ENCODE assay signal across 18 cellular contexts in the genomic region with DNA sequence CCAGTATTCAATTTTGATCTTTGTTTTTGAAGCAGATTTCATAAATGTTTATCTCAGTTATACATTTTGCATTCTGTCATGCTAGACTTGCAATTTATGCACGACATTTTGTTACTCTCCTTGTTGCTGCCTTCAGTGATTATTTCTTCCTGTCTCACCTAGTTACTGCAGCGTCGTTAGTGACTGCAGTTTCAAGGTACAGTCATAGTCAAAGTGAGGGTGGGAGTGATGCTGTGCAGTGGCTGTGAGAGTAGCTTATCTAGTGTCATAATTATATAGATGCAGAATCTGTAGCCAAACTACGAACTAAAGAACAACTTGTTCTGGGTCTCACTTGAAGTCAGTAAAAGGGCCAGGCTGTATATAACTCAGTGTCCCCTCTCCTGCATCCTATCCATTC.
"Had no signal": no experiment of that assay in that cellular context is flagged by ENCODE, and none has a peak within 500 bp of the region (broad histone marks: within the 10 kb centered on the region; RNA-seq: fewer than 3 reads in every experiment).

No MANE protein-coding gene starts in this region.

- H3K27ac ChIP-seq: heart left ventricle, pancreas, testis, tibial nerve had no signal

- ATAC-seq: esophagus mucosa; heart left ventricle; pancreas; right cardiac atrium; stimulated activated naive B cell treated with anti-CD40 and anti-IgM and Interleukin-4, amounts not matched to agents 10 μg/mL and 1 μg/mL and 100 μg/mL, for 72 hours; stimulated activated naive CD8-positive, alpha-beta T cell treated with anti-CD3 and anti-CD28 coated beads, Interleukin-15, amount 100 ng/mL, for 72 hours had no signal

- H3K27me3 ChIP-seq: heart left ventricle, pancreas, testis, tibial nerve had no signal

- H3K36me3 Mint-ChIP-seq: naive B cell had no signal

- H3K9me3 Mint-ChIP-seq: stimulated activated naive B cell treated with anti-CD40 and anti-IgM and Interleukin-4, amounts not matched to agents 10 μg/mL and 1 μg/mL and 100 μg/mL, for 72 hours; stimulated activated naive CD8-positive, alpha-beta T cell treated with anti-CD3 and anti-CD28 coated beads, Interleukin-15, amount 100 ng/mL, for 72 hours had no signal

- H3K9me3 ChIP-seq: pancreas, testis, tibial nerve had no signal

- H3K4me1 Mint-ChIP-seq: stimulated activated naive CD8-positive, alpha-beta T cell treated with anti-CD3 and anti-CD28 coated beads, Interleukin-15, amount 100 ng/mL, for 72 hours had no signal

- H3K4me3 Mint-ChIP-seq: naive B cell; nephron; stimulated activated naive B cell treated with anti-CD40 and anti-IgM and Interleukin-4, amounts not matched to agents 10 μg/mL and 1 μg/mL and 100 μg/mL, for 72 hours; stimulated activated naive CD8-positive, alpha-beta T cell treated with anti-CD3 and anti-CD28 coated beads, Interleukin-15, amount 100 ng/mL, for 72 hours had no signal

- H3K27me3 Mint-ChIP-seq: naive B cell; progenitor cell of endocrine pancreas; stimulated activated naive B cell treated with anti-CD40 and anti-IgM and Interleukin-4, amounts not matched to agents 10 μg/mL and 1 μg/mL and 100 μg/mL, for 72 hours; stimulated activated naive CD8-positive, alpha-beta T cell treated with anti-CD3 and anti-CD28 coated beads, Interleukin-15, amount 100 ng/mL, for 72 hours had no signal

- H3K27ac Mint-ChIP-seq: nephron; progenitor cell of endocrine pancreas; stimulated activated naive B cell treated with anti-CD40 and anti-IgM and Interleukin-4, amounts not matched to agents 10 μg/mL and 1 μg/mL and 100 μg/mL, for 72 hours; stimulated activated naive CD8-positive, alpha-beta T cell treated with anti-CD3 and anti-CD28 coated beads, Interleukin-15, amount 100 ng/mL, for 72 hours had no signal

- H3K4me3 ChIP-seq: heart left ventricle, pancreas, smooth muscle cell, testis, tibial nerve had no signal

- DNase-seq: effector memory CD4-positive, alpha-beta T cell; heart left ventricle; hippocampal formation; kidney glomerular epithelial cell; mesendoderm; naive B cell; occipital lobe; pancreas; right cardiac atrium; stimulated activated CD4-positive, alpha-beta T cell treated with anti-CD3 and anti-CD28 coated beads, Interleukin-4, amount 100 ng/mL, for 24 hours; stimulated activated naive B cell treated with anti-CD40 and anti-IgM and Interleukin-4, amounts not matched to agents 10 μg/mL and 1 μg/mL and 100 μg/mL, for 72 hours; stimulated activated naive CD8-positive, alpha-beta T cell treated with anti-CD3 and anti-CD28 coated beads, Interleukin-15, amount 100 ng/mL, for 72 hours; testis had no signal

- H3K36me3 ChIP-seq: heart left ventricle, pancreas, tibial nerve had no signal

- H3K4me1 ChIP-seq: heart left ventricle, pancreas, testis, tibial nerve had no signal
